ENCODE assay signal across 8 cellular contexts in the genomic region with DNA sequence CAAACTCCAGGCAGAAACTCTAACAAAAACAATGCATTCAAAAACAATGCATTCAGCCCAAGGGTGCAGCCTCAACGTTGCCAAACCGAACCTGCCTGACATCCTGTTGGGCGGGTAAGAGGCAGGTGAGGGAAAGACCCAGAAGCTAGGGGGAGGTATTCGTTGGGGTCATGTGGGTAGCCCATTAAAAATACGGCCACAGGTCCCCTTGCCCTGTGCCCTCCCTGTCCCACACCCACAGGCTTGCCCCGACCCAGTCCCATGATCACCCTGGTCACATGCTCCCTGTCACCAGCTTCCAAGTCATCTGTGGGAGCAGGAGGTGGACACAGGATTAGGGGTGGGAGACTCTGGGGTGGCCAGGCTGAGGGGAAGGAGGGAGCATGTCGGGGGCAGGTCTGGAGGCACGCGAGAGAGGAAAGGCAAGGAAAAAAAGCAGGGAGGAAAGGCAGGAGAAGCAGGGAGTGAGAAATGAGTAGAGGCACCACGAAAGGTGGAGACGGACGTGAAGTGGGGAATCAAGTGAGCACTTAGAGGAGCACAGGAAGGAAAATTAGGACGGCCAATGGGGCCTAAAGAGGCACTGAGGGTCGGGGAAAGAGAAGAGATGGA. TPM values are rescaled to one million over a fixed set of nuclear protein-coding genes. Genes with fewer than 3 reads are reported as not detected.
DNase-seq lines count a peak whose midpoint lies in the region; ATAC-seq, FAIRE-seq and TF ChIP-seq lines count a peak whose summit lies in the region.

No MANE protein-coding gene starts in this region.

- H3K4me1 ChIP-seq in OCI-LY3 (ENCODE audit: low read length) (peaks cover 40% of the 10 kb centered on the region), K562 (replicated peaks in 1 of 2; ENCODE audit: control insufficient read depth in 2 of 2, insufficient read depth in 2 of 2, low read length in 2 of 2) (peaks cover 44 to 52% of the 10 kb centered on the region in 2 experiments)

- no peak for TF ChIP-seq RAD21 in K562 (CRISPR knock-in tag; conservative IDR thresholded peaks at IDR 0.05 in 1 of 2, IDR thresholded peaks at IDR 0.05 in 1 of 2)

- FAIRE-seq in K562 (lab: Jason Lieb, UNC) = no peak

- peak overlapping the region; percentile 92 to 96 for H3K4me3 Mint-ChIP-seq in stimulated activated naive CD8-positive, alpha-beta T cell treated with anti-CD3 and anti-CD28 coated beads, Interleukin-15, amount 100 ng/mL, for 72 hours

- intact Hi-C loops in K562 (cut with micrococcal nuclease) = loop anchor here (2.0 kb wide), 1 partner anchor 38 kb away; no protein-coding TSS in a partner anchor

- peak overlapping the region; percentile 97 for H3K9ac ChIP-seq in OCI-LY3 (ENCODE audit: low read length)
- peak overlapping the region; percentile 92 to 100 for H3K9ac ChIP-seq in K562 (ENCODE audit: insufficient read depth in 1 of 2, low read depth in 2 of 2, low read length in 2 of 2)

- POLR2A ChIA-PET in K562 (lab: Yijun Ruan, JAX) = interaction anchor here (0.5 to 2.3 kb wide), 7 partner anchors 9 to 613 kb away, joined by 3 to 13 read pairs (median 4); a partner anchor contains a TSS

- H3K27me3 Mint-ChIP-seq in stimulated activated naive CD8-positive, alpha-beta T cell treated with anti-CD3 and anti-CD28 coated beads, Interleukin-15, amount 100 ng/mL, for 72 hours = no peaks in the 10 kb centered on the region

- peak; percentile 16 for ATAC-seq in K562
- ATAC-seq in stimulated activated naive CD8-positive, alpha-beta T cell treated with anti-CD3 and anti-CD28 coated beads, Interleukin-15, amount 100 ng/mL, for 72 hours = peak; percentile 62

- no peak for TF ChIP-seq CTCF in OCI-LY3 (IDR thresholded peaks at IDR 0.05; ENCODE audit: low read depth, low read length)
- no peak for TF ChIP-seq CTCF in K562 (IDR thresholded peaks at IDR 0.05 in 2 of 3, conservative IDR thresholded peaks at IDR 0.05 in 1 of 3; ENCODE audit: insufficient read depth in 2 of 3, low read depth in 1 of 3, low read length in 3 of 3)
- no peak for TF ChIP-seq CTCF in kidney epithelial cell (IDR thresholded peaks at IDR 0.05; ENCODE audit: insufficient read depth, low read length, poor library complexity, severe bottlenecking)

- H3K4me3 ChIP-seq in OCI-LY3 (ENCODE audit: low read length) = peak overlapping the region; percentile 86
- peak overlapping the region; percentile 49 for H3K4me3 ChIP-seq in K562
- H3K4me3 ChIP-seq in kidney epithelial cell (ENCODE audit: low read depth, low read length) = peak overlapping the region; percentile 60

- H3K27me3 ChIP-seq in OCI-LY3 (ENCODE audit: low read depth, low read length) = no peaks in the 10 kb centered on the region
- H3K27me3 ChIP-seq in K562 (ENCODE audit: control insufficient read depth in 2 of 2, insufficient read depth in 2 of 2, low read length in 2 of 2) = no peaks in the 10 kb centered on the region
- H3K27me3 ChIP-seq in kidney epithelial cell (ENCODE audit: control insufficient read depth, insufficient read depth, low read length) = no peaks in the 10 kb centered on the region

- H3K27ac Mint-ChIP-seq in stimulated activated naive CD8-positive, alpha-beta T cell treated with anti-CD3 and anti-CD28 coated beads, Interleukin-15, amount 100 ng/mL, for 72 hours = peak overlapping the region; percentile 94 to 97

- H3K9me3 ChIP-seq in OCI-LY3 (ENCODE audit: insufficient read depth, low read length) (no peaks in the 10 kb centered on the region), K562 (replicated peaks; ENCODE audit: control insufficient read depth, insufficient read depth, low read depth, low read length) (no peaks in the 10 kb centered on the region)

- CTCF ChIA-PET in K562 (lab: Yijun Ruan, JAX; ENCODE audit: low intra/inter-chr PET ratio) = no interaction called here

- peak; percentile 77 for TF ChIP-seq POLR2A in K562 (conservative IDR thresholded peaks at IDR 0.05)

- no peaks in the 10 kb centered on the region for H3K9me3 Mint-ChIP-seq in stimulated activated naive CD8-positive, alpha-beta T cell treated with anti-CD3 and anti-CD28 coated beads, Interleukin-15, amount 100 ng/mL, for 72 hours

- H3K79me2 ChIP-seq in OCI-LY3 (ENCODE audit: low read length) (peaks cover 5% of the 10 kb centered on the region; the same call in 1 of the 2 replicates), K562 (ENCODE audit: control insufficient read depth, insufficient read depth, low read length) (peaks cover 16% of the 10 kb centered on the region)

- no peak overlapping the region; the same call in 1 of the 2 replicates for H2AFZ ChIP-seq in OCI-LY3 (ENCODE audit: low read depth, low read length)
- peak overlapping the region; percentile 49 for H2AFZ ChIP-seq in K562 (ENCODE audit: low read depth, low read length)

- no peaks in the 10 kb centered on the region for H3K9me1 ChIP-seq in K562 (ENCODE audit: control insufficient read depth, insufficient read depth, low read length)

- H4K20me1 ChIP-seq in OCI-LY3 (ENCODE audit: insufficient read depth, low read length) = no peaks in the 10 kb centered on the region
- no peaks in the 10 kb centered on the region for H4K20me1 ChIP-seq in K562 (replicated peaks; ENCODE audit: control insufficient read depth, insufficient read depth, low read length)

- in situ Hi-C loops in K562 (cut with MboI) = no loop called here

- BruUV-seq in K562 (replicated peaks; lab: Mats Ljungman, UMichigan) = TSS peak; percentile 62

- WGBS in K562 (ENCODE audit: insufficient coverage, low coverage, missing lambda C conversion rate) = 9% methylated on average over 9 of the region's 14 CpGs

- H3K36me3 ChIP-seq in OCI-LY3 (replicated peaks; ENCODE audit: low read depth, low read length) = no peaks in the 10 kb centered on the region
- no peaks in the 10 kb centered on the region for H3K36me3 ChIP-seq in K562 (ENCODE audit: control insufficient read depth, insufficient read depth, low read length)
- no peaks in the 10 kb centered on the region for H3K36me3 ChIP-seq in kidney epithelial cell (ENCODE audit: control insufficient read depth, insufficient read depth, low read length)

- peaks cover 51% of the 10 kb centered on the region for H3K4me1 Mint-ChIP-seq in stimulated activated naive CD8-positive, alpha-beta T cell treated with anti-CD3 and anti-CD28 coated beads, Interleukin-15, amount 100 ng/mL, for 72 hours

- 0 out of 2 replicates have a peak, but pooled peaks have one; percentile 12 for TF ChIP-seq EP300 in K562 (IDR thresholded peaks at IDR 0.05; ENCODE audit: low read length)

- peak overlapping the region; percentile 90 for H3K27ac ChIP-seq in OCI-LY3 (ENCODE audit: low read length)
- H3K27ac ChIP-seq in K562 (ENCODE audit: extremely low read depth, low read depth, low read length) = peak overlapping the region; percentile 100

- H3K4me2 ChIP-seq in OCI-LY3 (ENCODE audit: low read length) (peak overlapping the region; percentile 96), K562 (ENCODE audit: insufficient read depth, low read length) (peak overlapping the region; percentile 98)

- DNase-seq in activated CD4-positive, alpha-beta T cell treated with anti-CD3 and anti-CD28 coated beads for 48 hours = peak; percentile 37
- no peak for DNase-seq in activated CD4-positive, alpha-beta T cell treated with anti-CD3 and anti-CD28 coated beads, Interleukin-2, amount 50 U/mL, for 4 hours
- DNase-seq in K562 (ENCODE audit: extremely low read depth in 1 of 4, low spot score in 3 of 4) = peak; percentile 21 to 50 (median 48)
- DNase-seq in kidney epithelial cell (ENCODE audit: low read depth) = no peak
- peak; percentile 51 to 75 for DNase-seq in stimulated activated naive CD8-positive, alpha-beta T cell treated with anti-CD3 and anti-CD28 coated beads, Interleukin-15, amount 100 ng/mL, for 72 hours
- DNase-seq in GOT3 (lab: John Stamatoyannopoulos, UW) = no peak
- no peak for DNase-seq in NCI-H187 (lab: John Stamatoyannopoulos, UW)

RNA-seq across cellular contexts. Expression of a gene that starts 0.7 kb away (rescaled TPM):
- 64.9 and 174 TPM in 2 replicates for total RNA-seq in K562 (2011; cell fraction: chromatin; rRNA removed; ENCODE audit: low replicate concordance)
- total RNA-seq in K562 (2011; cell fraction: nucleolus; rRNA removed) = 86.7 and 90.4 TPM in 2 replicates
- total RNA-seq in K562 (2011; cell fraction: nucleoplasm; rRNA removed) = 47.3 and 58.2 TPM in 2 replicates
- total RNA-seq in K562 (2014; rRNA removed) = 9.1 and 9.7 TPM in 2 replicates
- total RNA-seq in K562 (2014; rRNA removed; fragmentation: Illumina TruSeq; extraction: Trizol) = 2.8 and 3.2 TPM in 2 replicates
- total RNA-seq in K562 (2015; rRNA removed; fragmentation: Illumina TruSeq; extraction: Trizol) = 2.1 TPM in 2 replicates
- 10.8 and 10.9 TPM in 2 replicates for total RNA-seq in K562 (2021)
- polyA plus RNA-seq in K562 (2011; rRNA removed) = 10.9 and 18.1 TPM in 2 replicates
- 8.3 and 14.3 TPM in 2 replicates for polyA plus RNA-seq in K562 (2011; cell fraction: cytosol; rRNA removed)
- 109 and 177 TPM in 2 replicates for polyA plus RNA-seq in K562 (2011; cell fraction: nucleus; rRNA removed)
- polyA plus RNA-seq in K562 (2012) = 14.3 and 16.8 TPM in 2 replicates
- polyA plus RNA-seq in K562 (2014; fragmentation: Illumina TruSeq; extraction: Trizol) = 7.9 and 9.7 TPM in 2 replicates
- under 1 TPM; 0.11 to 0.13 TPM for polyA plus RNA-seq in K562 (2014; fragmentation: Nextera tagmentation; extraction: Ambion mirVana)
- 8.8 and 12.2 TPM in 2 replicates for polyA plus RNA-seq in K562 (2014; rRNA removed)
- polyA minus RNA-seq in K562 (2011; rRNA and poly(A)+ RNA removed) = 27.5 and 34.5 TPM in 2 replicates
- polyA minus RNA-seq in K562 (2011; cell fraction: cytosol; rRNA and poly(A)+ RNA removed) = 13.3 and 26.9 TPM in 2 replicates
- 90.7 and 117 TPM in 2 replicates for polyA minus RNA-seq in K562 (2011; cell fraction: nucleus; rRNA and poly(A)+ RNA removed)
- total RNA-seq in kidney epithelial cell = 14.0 and 15.5 TPM in 2 replicates

RNA-seq across cellular contexts. Expression of a gene that starts 20.8 kb away (rescaled TPM):
- total RNA-seq in K562 (2011; cell fraction: chromatin; rRNA removed; ENCODE audit: low replicate concordance) = 4.2 and 9.2 TPM in 2 replicates
- 5.4 and 6.7 TPM in 2 replicates for total RNA-seq in K562 (2011; cell fraction: nucleolus; rRNA removed)
- 6.3 and 7.8 TPM in 2 replicates for total RNA-seq in K562 (2011; cell fraction: nucleoplasm; rRNA removed)
- 8.0 and 8.9 TPM in 2 replicates for total RNA-seq in K562 (2014; rRNA removed)
- total RNA-seq in K562 (2014; rRNA removed; fragmentation: Illumina TruSeq; extraction: Trizol) = 4.5 and 5.2 TPM in 2 replicates
- total RNA-seq in K562 (2015; rRNA removed; fragmentation: Illumina TruSeq; extraction: Trizol) = 1.9 and 2.1 TPM in 2 replicates
- total RNA-seq in K562 (2021) = 5.9 and 7.9 TPM in 2 replicates
- polyA plus RNA-seq in K562 (2011; rRNA removed) = 3.3 and 5.4 TPM in 2 replicates
- 3.1 and 11.0 TPM in 2 replicates for polyA plus RNA-seq in K562 (2011; cell fraction: cytosol; rRNA removed)
- polyA plus RNA-seq in K562 (2011; cell fraction: nucleus; rRNA removed) = 1.8 and 4.2 TPM in 2 replicates
- 5.4 and 9.4 TPM in 2 replicates for polyA plus RNA-seq in K562 (2012)
- polyA plus RNA-seq in K562 (2014; fragmentation: Illumina TruSeq; extraction: Trizol) = 5.8 and 6.1 TPM in 2 replicates
- under 1 TPM; 0.51 to 0.60 TPM for polyA plus RNA-seq in K562 (2014; fragmentation: Nextera tagmentation; extraction: Ambion mirVana)
- 6.9 and 7.0 TPM in 2 replicates for polyA plus RNA-seq in K562 (2014; rRNA removed)
- 1.8 and 2.8 TPM in 2 replicates for polyA minus RNA-seq in K562 (2011; rRNA and poly(A)+ RNA removed)
- 2.8 and 3.2 TPM in 2 replicates for polyA minus RNA-seq in K562 (2011; cell fraction: cytosol; rRNA and poly(A)+ RNA removed)
- 2.3 and 2.6 TPM in 2 replicates for polyA minus RNA-seq in K562 (2011; cell fraction: nucleus; rRNA and poly(A)+ RNA removed)
- total RNA-seq in kidney epithelial cell = 67.2 and 99.5 TPM in 2 replicates

Comparison
In these comparisons a context has a peak if more than half of its experiments do, and no peak if none do; other contexts are left out.
1. DNase-seq: peak in activated CD4-positive, alpha-beta T cell treated with anti-CD3 and anti-CD28 coated beads for 48 hours (single experiment), K562 (4 of 4) and stimulated activated naive CD8-positive, alpha-beta T cell treated with anti-CD3 and anti-CD28 coated beads, Interleukin-15, amount 100 ng/mL, for 72 hours (2 of 2); none in activated CD4-positive, alpha-beta T cell treated with anti-CD3 and anti-CD28 coated beads, Interleukin-2, amount 50 U/mL, for 4 hours (0 of 2), kidney epithelial cell (single experiment), GOT3 (single experiment) and NCI-H187 (0 of 2).
2. Peak in every context shown above with its lines, with median percentiles within 50 percentile points of each other: H3K4me3 ChIP-seq.